In the genomic region with DNA sequence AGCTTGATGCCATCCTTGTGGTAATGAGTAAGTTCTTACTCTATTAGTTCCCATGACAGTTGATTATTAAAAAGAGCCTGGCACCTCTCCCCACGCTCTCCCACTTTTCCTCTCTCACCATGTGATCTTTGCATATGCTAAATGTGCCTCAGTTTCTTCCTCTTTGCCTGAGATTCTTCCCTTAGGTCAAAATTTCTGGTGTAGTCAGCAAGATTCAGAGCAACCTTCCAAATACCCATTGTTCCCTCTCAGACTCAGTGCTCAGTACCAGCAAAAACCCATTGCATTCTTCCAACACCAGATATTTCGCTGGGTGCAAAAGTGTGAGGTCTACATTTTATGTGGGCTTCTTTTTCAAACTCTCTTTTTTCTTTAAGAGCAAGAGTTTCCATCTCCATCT, we compare ENCODE assay signal across 22 cellular contexts.
"Had no signal": no experiment of that assay in that cellular context is flagged by ENCODE, and none has a peak within 500 bp of the region (broad histone marks: within the 10 kb centered on the region; RNA-seq: fewer than 3 reads in every experiment).

No MANE protein-coding gene starts in this region.

- H3K79me2 ChIP-seq: parathyroid adenoma had no signal

- H3K4me3 Mint-ChIP-seq: mesothelial cell of epicardium; naive B cell; natural killer cell treated with Interleukin-12 subunit alpha and Interleukin-12 subunit beta and Interleukin-15 and Interleukin-18, amount 100 ng/mL, for 72 hours; neural crest cell; stimulated activated effector memory CD8-positive, alpha-beta T cell treated with anti-CD3 and anti-CD28 coated beads, Interleukin-12 subunit alpha, Interleukin-12 subunit beta, amount 100 ng/mL, for 72 hours; type B pancreatic cell had no signal

- H3K36me3 ChIP-seq: prostate gland, right atrium auricular region, stomach, thyroid gland had no signal

- H3K27ac ChIP-seq: dorsolateral prefrontal cortex, parathyroid adenoma, prostate gland, right atrium auricular region, stomach, thyroid gland had no signal

- H3K4me1 Mint-ChIP-seq: neural crest cell had no signal

- ATAC-seq: left lobe of liver; mucosa of descending colon; natural killer cell treated with Interleukin-12 subunit alpha and Interleukin-12 subunit beta and Interleukin-15 and Interleukin-18, amount 100 ng/mL, for 72 hours; sciatic nerve; stimulated activated effector memory CD8-positive, alpha-beta T cell treated with anti-CD3 and anti-CD28 coated beads, Interleukin-12 subunit alpha, Interleukin-12 subunit beta, amount 100 ng/mL, for 72 hours had no signal

- H3K4me3 ChIP-seq: dorsolateral prefrontal cortex, lung, mucosa of descending colon, prostate gland, right atrium auricular region, stomach, thyroid gland had no signal

- H3K27ac Mint-ChIP-seq: mesothelial cell of epicardium; naive B cell; stimulated activated effector memory CD8-positive, alpha-beta T cell treated with anti-CD3 and anti-CD28 coated beads, Interleukin-12 subunit alpha, Interleukin-12 subunit beta, amount 100 ng/mL, for 72 hours; type B pancreatic cell had no signal

- H3K9ac ChIP-seq: parathyroid adenoma had no signal

- H3K27me3 ChIP-seq: dorsolateral prefrontal cortex, right atrium auricular region, stomach, thyroid gland had no signal

- H3K36me3 Mint-ChIP-seq: naive B cell; natural killer cell treated with Interleukin-12 subunit alpha and Interleukin-12 subunit beta and Interleukin-15 and Interleukin-18, amount 100 ng/mL, for 72 hours; stimulated activated effector memory CD8-positive, alpha-beta T cell treated with anti-CD3 and anti-CD28 coated beads, Interleukin-12 subunit alpha, Interleukin-12 subunit beta, amount 100 ng/mL, for 72 hours; type B pancreatic cell had no signal

- H3K9me3 Mint-ChIP-seq: mesothelial cell of epicardium; naive B cell; natural killer cell treated with Interleukin-12 subunit alpha and Interleukin-12 subunit beta and Interleukin-15 and Interleukin-18, amount 100 ng/mL, for 72 hours; neural crest cell; stimulated activated effector memory CD8-positive, alpha-beta T cell treated with anti-CD3 and anti-CD28 coated beads, Interleukin-12 subunit alpha, Interleukin-12 subunit beta, amount 100 ng/mL, for 72 hours; type B pancreatic cell had no signal

- H2AFZ ChIP-seq: parathyroid adenoma had no signal

- H3K4me1 ChIP-seq: parathyroid adenoma, prostate gland, right atrium auricular region had no signal

- H3K27me3 Mint-ChIP-seq: type B pancreatic cell had no signal

- DNase-seq: dorsolateral prefrontal cortex; effector CD4-positive, alpha-beta T cell; kidney; mesenchymal stem cell; mucosa of descending colon; naive B cell; stimulated activated CD4-positive, alpha-beta T cell treated with anti-CD3 and anti-CD28 coated beads, Interleukin-2, amount 100 ng/mL, for 24 hours; stimulated activated CD4-positive, alpha-beta T cell treated with anti-CD3 and anti-CD28 coated beads, Interleukin-4, amount 100 ng/mL, for 24 hours; stimulated activated naive CD4-positive, alpha-beta T cell treated with Interleukin-2 at 50 U/mL for 16 hours; stomach; thyroid gland had no signal

- H3K9me3 ChIP-seq: mucosa of descending colon, prostate gland, right atrium auricular region, stomach, thyroid gland had no signal
